In genomic region chr17:48505788-48506187, GRCh38 we compare ENCODE assay signal across 8 cellular contexts. TPM values are rescaled to one million over a fixed set of nuclear protein-coding genes. Genes with fewer than 3 reads are reported as not detected.
DNase-seq lines count a peak whose midpoint lies in the region; ATAC-seq and TF ChIP-seq lines count a peak whose summit lies in the region.

No MANE protein-coding gene starts in this region.

- no peak for TF ChIP-seq POLR2A in gastroesophageal sphincter (IDR thresholded peaks at IDR 0.05)

- H3K9me3 ChIP-seq in gastroesophageal sphincter: no peaks in the 10 kb centered on the region

- ATAC-seq in HG02763 (IDR thresholded peaks at IDR 0.05; ENCODE audit: unreplicated experiment) (peak; percentile 74), WTC11 (peak; percentile 20; the same call in 1 of the 2 replicates), gastroesophageal sphincter (peak; percentile 66)

- peaks cover 0 to 15% (median 0%) of the 10 kb centered on the region in 3 donors for H3K4me1 ChIP-seq in gastroesophageal sphincter

- peaks cover 33% of the 10 kb centered on the region for H3K4me1 Mint-ChIP-seq in WTC11

- no peak overlapping the region for H3K27ac ChIP-seq in gastroesophageal sphincter

- no peaks in the 10 kb centered on the region for H3K36me3 ChIP-seq in gastroesophageal sphincter

- H3K9me3 Mint-ChIP-seq in WTC11: no peaks in the 10 kb centered on the region; the same call in 1 of the 2 replicates

- no peak for TF ChIP-seq EP300 in gastroesophageal sphincter (IDR thresholded peaks at IDR 0.05)

- H3K27me3 ChIP-seq in gastroesophageal sphincter: no peaks in the 10 kb centered on the region

- peaks cover 50% of the 10 kb centered on the region for H3K27me3 Mint-ChIP-seq in WTC11 (ENCODE audit: low read depth)

- no peak overlapping the region for H3K27ac Mint-ChIP-seq in WTC11

- no peak overlapping the region for H3K4me3 ChIP-seq in gastroesophageal sphincter

- POLR2A ChIA-PET in WTC11 (lab: Charles Lee): interaction anchor here (0.6 kb wide), 1 partner anchor 12 kb away, joined by 3 read pairs; no protein-coding TSS in a partner anchor

- TF ChIP-seq CTCF in WTC11 (IDR thresholded peaks at IDR 0.05): no peak
- no peak for TF ChIP-seq CTCF in gastroesophageal sphincter (IDR thresholded peaks at IDR 0.05)

- no peak overlapping the region for H3K4me3 Mint-ChIP-seq in WTC11

- 20% methylated on average over 1 of the region's 1 CpG; no CpG with 5 or more reads in 1 of the 2 donors for WGBS in gastroesophageal sphincter (ENCODE audit: low coverage in 1 of 2), 2 donors

- no peaks in the 10 kb centered on the region for H3K36me3 Mint-ChIP-seq in WTC11

- CTCF ChIA-PET in WTC11 (lab: Charles Lee): interaction anchor here (1.1 kb wide), 1 partner anchor 16 kb away, joined by 4 read pairs; no protein-coding TSS in a partner anchor

- peak in 2 of 3 donors; percentile 27 to 29 for DNase-seq in stimulated activated CD4-positive, alpha-beta T cell treated with anti-CD3 and anti-CD28 coated beads, Interleukin-12 subunit alpha, Interleukin-12 subunit beta, amount 100 ng/mL, for 48 hours (ENCODE audit: low read depth in 2 of 3, low spot score in 1 of 3)
- DNase-seq in stimulated activated CD4-positive, alpha-beta T cell treated with anti-CD3 and anti-CD28 coated beads, Interleukin-2, amount 100 ng/mL, for 48 hours: no peak
- DNase-seq in NCI-H1436 (lab: John Stamatoyannopoulos, UW) (peak; percentile 34), WTC11 (ENCODE audit: low spot score) (no peak), amniotic stem cell (lab: John Stamatoyannopoulos, UW) (no peak), NCI-H1694 treated with DMSO at 0.1 percent for 48 hours (lab: John Stamatoyannopoulos, UW) (no peak)

TF ChIP-seq in WTC11, 78 proteins besides CTCF, POLR2A, EP300 and RAD21 (continues in another document):
- TF ChIP-seq JAZF1 (CRISPR knock-in tag; IDR thresholded peaks at IDR 0.05): no peak
- no peak for TF ChIP-seq TEAD4 (CRISPR knock-in tag; IDR thresholded peaks at IDR 0.05)
- no peak for TF ChIP-seq NR1H2 (CRISPR knock-in tag; IDR thresholded peaks at IDR 0.05)
- TF ChIP-seq ETV6 (CRISPR knock-in tag; IDR thresholded peaks at IDR 0.05): no peak
- TF ChIP-seq ZNF425 (CRISPR knock-in tag; conservative IDR thresholded peaks at IDR 0.05): no peak
- no peak for TF ChIP-seq ZNF281 (CRISPR knock-in tag; IDR thresholded peaks at IDR 0.05)
- no peak for TF ChIP-seq HMGXB4 (CRISPR knock-in tag; IDR thresholded peaks at IDR 0.05)
- no peak for TF ChIP-seq NFATC4 (CRISPR knock-in tag; IDR thresholded peaks at IDR 0.05)
- TF ChIP-seq IRF1 (CRISPR knock-in tag; IDR thresholded peaks at IDR 0.05): no peak
- TF ChIP-seq ELF4 (CRISPR knock-in tag; IDR thresholded peaks at IDR 0.05; ENCODE audit: low read depth): no peak
- no peak for TF ChIP-seq CBFB (CRISPR knock-in tag; IDR thresholded peaks at IDR 0.05; ENCODE audit: low read depth)
- TF ChIP-seq ATF2 (CRISPR knock-in tag; IDR thresholded peaks at IDR 0.05; ENCODE audit: borderline replicate concordance, low read depth): no peak
- TF ChIP-seq MXD4 (CRISPR knock-in tag; IDR thresholded peaks at IDR 0.05; ENCODE audit: borderline replicate concordance): no peak

RNA-seq across cellular contexts. Expression of gene HOXB1, which starts 25.0 kb away (rescaled TPM):
- total RNA-seq in WTC11 (2021): 0.41 to 0.63 TPM (median 0.55 TPM) in 3 replicates
- not detected for total RNA-seq in gastroesophageal sphincter

RNA-seq across cellular contexts. Expression of gene HOXB2, which starts 39.1 kb away (rescaled TPM):
- total RNA-seq in WTC11 (2021): 1.3 to 3.7 TPM (median 2.0 TPM) in 3 replicates
- total RNA-seq in gastroesophageal sphincter: 10 to 100 TPM; 28.7 to 65.2 (median 38.8) TPM

Comparison
In these comparisons a context has a peak if more than half of its experiments do, and no peak if none do; other contexts are left out.
1. DNase-seq: peak in stimulated activated CD4-positive, alpha-beta T cell treated with anti-CD3 and anti-CD28 coated beads, Interleukin-12 subunit alpha, Interleukin-12 subunit beta, amount 100 ng/mL, for 48 hours (2 of 3) and NCI-H1436 (single experiment); none in stimulated activated CD4-positive, alpha-beta T cell treated with anti-CD3 and anti-CD28 coated beads, Interleukin-2, amount 100 ng/mL, for 48 hours (0 of 2), WTC11 (single experiment), amniotic stem cell (single experiment) and NCI-H1694 treated with DMSO at 0.1 percent for 48 hours (single experiment).
2. ATAC-seq: peak in every context shown above with its lines; median percentile 74 in HG02763; 66 in gastroesophageal sphincter; 20 in WTC11.